In the genomic region with DNA sequence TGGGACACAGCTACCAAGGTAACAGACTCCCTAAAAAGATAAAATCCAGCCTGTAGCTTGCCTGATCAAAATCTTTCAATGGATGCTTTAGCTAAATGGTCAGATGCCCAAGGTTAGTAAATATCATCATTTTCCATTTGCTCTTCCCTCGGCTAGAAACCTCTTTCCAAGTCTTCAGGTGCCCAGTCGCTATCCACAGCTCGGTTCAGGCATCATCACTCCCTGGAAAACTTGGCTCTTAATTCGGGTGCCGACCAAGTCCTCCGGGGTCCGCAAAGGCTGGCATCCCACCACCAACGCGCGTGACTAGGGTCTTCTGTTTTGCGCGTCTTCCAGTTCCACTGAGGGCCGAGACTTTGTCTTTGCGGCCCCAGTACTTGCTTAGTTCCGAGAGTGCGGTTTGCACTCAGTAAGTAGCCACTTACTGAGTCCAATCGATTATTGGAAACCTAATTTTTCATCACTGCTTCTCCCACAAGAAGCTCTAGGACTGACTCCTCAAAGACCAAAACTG, we compare ENCODE assay signal across 9 cellular contexts. TPM values are rescaled to one million over a fixed set of nuclear protein-coding genes. Genes with fewer than 3 reads are reported as not detected.
DNase-seq lines count a peak whose midpoint lies in the region; ATAC-seq and TF ChIP-seq lines count a peak whose summit lies in the region.
"Had no signal": no experiment of that assay in that cellular context is flagged by ENCODE, and none has a peak within 500 bp of the region (broad histone marks: within the 10 kb centered on the region; RNA-seq: fewer than 3 reads in every experiment).

No MANE protein-coding gene starts in this region.

- H3K4me1 ChIP-seq in thoracic aorta (ENCODE audit: control insufficient read depth in 1 of 2, low read depth in 2 of 2), result peaks cover 3 to 6% of the 10 kb centered on the region in 2 donors

- ATAC-seq in activated T-helper 17 cell treated with anti-CD3 and anti-CD28 coated beads, Interleukin-2, amount 50 U/mL, for 72 hours (replicated peaks), result no peak
- ATAC-seq in thoracic aorta (ENCODE audit: insufficient number of reproducible peaks, low FRiP score, low read depth) (no peak), GM21423 (IDR thresholded peaks at IDR 0.05; ENCODE audit: unreplicated experiment) (no peak)

- H3K9me3 ChIP-seq in thoracic aorta, result no peaks in the 10 kb centered on the region

- H3K4me3 ChIP-seq in thoracic aorta, result peak overlapping the region; percentile 64

- H3K27ac Mint-ChIP-seq in activated T-helper 17 cell treated with anti-CD3 and anti-CD28 coated beads, Interleukin-2, amount 50 U/mL, for 72 hours, result peak overlapping the region; percentile 92
- peak overlapping the region in 2 of 6 donors; percentile 59 to 66 for H3K27ac Mint-ChIP-seq in immature natural killer cell

- no peaks in the 10 kb centered on the region for H3K9me3 Mint-ChIP-seq in activated T-helper 17 cell treated with anti-CD3 and anti-CD28 coated beads, Interleukin-2, amount 50 U/mL, for 72 hours
- peaks cover 0 to 2% (median 0%) of the 10 kb centered on the region in 6 donors for H3K9me3 Mint-ChIP-seq in immature natural killer cell

- H3K4me1 Mint-ChIP-seq in activated T-helper 17 cell treated with anti-CD3 and anti-CD28 coated beads, Interleukin-2, amount 50 U/mL, for 72 hours, result peaks cover 31% of the 10 kb centered on the region
- H3K4me1 Mint-ChIP-seq in immature natural killer cell, result peaks cover 40 to 74% of the 10 kb centered on the region in 2 donors

- peaks cover 40% of the 10 kb centered on the region for H3K36me3 Mint-ChIP-seq in activated T-helper 17 cell treated with anti-CD3 and anti-CD28 coated beads, Interleukin-2, amount 50 U/mL, for 72 hours (ENCODE audit: low read depth)
- no peaks in the 10 kb centered on the region for H3K36me3 Mint-ChIP-seq in immature natural killer cell

- H3K36me3 ChIP-seq in thoracic aorta, result no peaks in the 10 kb centered on the region

- H3K27me3 Mint-ChIP-seq in activated T-helper 17 cell treated with anti-CD3 and anti-CD28 coated beads, Interleukin-2, amount 50 U/mL, for 72 hours, result no peaks in the 10 kb centered on the region
- H3K27me3 Mint-ChIP-seq in immature natural killer cell (ENCODE audit: low read depth in 3 of 3), result peaks cover 22 to 62% (median 52%) of the 10 kb centered on the region in 3 donors

- no peak for TF ChIP-seq CTCF in thoracic aorta (IDR thresholded peaks at IDR 0.05)

- H3K27me3 ChIP-seq in thoracic aorta (replicated peaks; ENCODE audit: insufficient read depth), result no peaks in the 10 kb centered on the region

- peak overlapping the region; percentile 79 for H3K4me3 Mint-ChIP-seq in activated T-helper 17 cell treated with anti-CD3 and anti-CD28 coated beads, Interleukin-2, amount 50 U/mL, for 72 hours
- H3K4me3 Mint-ChIP-seq in immature natural killer cell, result peak overlapping the region; percentile 51 to 83 (median 72)

- DNase-seq in activated CD8-positive, alpha-beta memory T cell treated with anti-CD3 and anti-CD28 coated beads for 24 hours, result peak; percentile 60
- no peak for DNase-seq in activated CD8-positive, alpha-beta memory T cell treated with anti-CD3 and anti-CD28 coated beads, Interleukin-2, amount 50 U/mL, for 4 hours
- no peak for DNase-seq in immature natural killer cell
- DNase-seq in thoracic aorta (ENCODE audit: low spot score), result no peak
- no peak for DNase-seq in iPS-NIHi7 (ENCODE audit: extremely low spot score)
- no peak for DNase-seq in medulla oblongata (ENCODE audit: extremely low spot score)

- H3K27ac ChIP-seq in thoracic aorta, result peak overlapping the region; percentile 5 to 57

RNA-seq across cellular contexts. Expression of gene OR4D9, which starts 44.3 kb away (rescaled TPM):
- total RNA-seq in activated T-helper 17 cell treated with anti-CD3 and anti-CD28 coated beads, Interleukin-2, amount 50 U/mL, for 72 hours, result not detected
- polyA plus RNA-seq in immature natural killer cell, result not detected
- not detected for total RNA-seq in thoracic aorta
- total RNA-seq: glomerular endothelial cell had no signal

RNA-seq across cellular contexts. Expression of gene OR4D11, which starts 52.3 kb away (rescaled TPM):
- not detected for total RNA-seq in activated T-helper 17 cell treated with anti-CD3 and anti-CD28 coated beads, Interleukin-2, amount 50 U/mL, for 72 hours
- not detected for polyA plus RNA-seq in immature natural killer cell
- total RNA-seq in thoracic aorta, result not detected
- total RNA-seq: glomerular endothelial cell had no signal

RNA-seq across cellular contexts. Expression of gene OSBP, which starts 59.9 kb away (rescaled TPM):
- total RNA-seq in activated T-helper 17 cell treated with anti-CD3 and anti-CD28 coated beads, Interleukin-2, amount 50 U/mL, for 72 hours, result 10 to 100 TPM; 31.0 to 33.0 TPM
- 10 to 100 TPM; 14.7 to 22.2 (median 19.0) TPM for polyA plus RNA-seq in immature natural killer cell
- 10 to 100 TPM; 38.4 to 41.8 TPM for total RNA-seq in thoracic aorta
